Comparison of ENCODE assay signal across 17 cellular contexts in genomic region chr2:1614564-1614963, GRCh38.
DNase-seq lines count a peak whose midpoint lies in the region; ATAC-seq, FAIRE-seq and TF ChIP-seq lines count a peak whose summit lies in the region.
"Had no signal": no experiment of that assay in that cellular context is flagged by ENCODE, and none has a peak within 500 bp of the region (broad histone marks: within the 10 kb centered on the region; RNA-seq: fewer than 3 reads in every experiment).

No MANE protein-coding gene starts in this region.

- H3K27ac ChIP-seq in DOHH2 (ENCODE audit: low read depth, low read length), result no peak overlapping the region
- H3K27ac ChIP-seq: upper lobe of right lung had no signal

- no peaks in the 10 kb centered on the region for H3K9me2 ChIP-seq in DOHH2 (replicated peaks; ENCODE audit: control insufficient read depth, low read length)

- peak overlapping the region; percentile 45 for H3K4me3 ChIP-seq in DOHH2 (ENCODE audit: low read length)
- H3K4me3 ChIP-seq: upper lobe of right lung had no signal

- no peak overlapping the region for H3K4me3 Mint-ChIP-seq in endothelial cell (ENCODE audit: unreplicated experiment)
- H3K4me3 Mint-ChIP-seq: activated naive CD4-positive, alpha-beta T cell treated with anti-CD3 and anti-CD28 coated beads, Interleukin-2, amount 10 ng/mL, durations not matched to agents 7 days and 5 days had no signal

- H3K4me2 ChIP-seq in DOHH2 (ENCODE audit: low read length), result peak overlapping the region; percentile 57

- no peaks in the 10 kb centered on the region for H3K9me3 Mint-ChIP-seq in endothelial cell (ENCODE audit: unreplicated experiment)
- H3K9me3 Mint-ChIP-seq: activated naive CD4-positive, alpha-beta T cell treated with anti-CD3 and anti-CD28 coated beads, Interleukin-2, amount 10 ng/mL, durations not matched to agents 7 days and 5 days had no signal

- FAIRE-seq in D721Med (lab: Jason Lieb, UNC), result no peak
- FAIRE-seq: bronchial epithelial cell, islet of Langerhans had no signal

- H3K36me3 Mint-ChIP-seq in endothelial cell (ENCODE audit: low read depth, unreplicated experiment), result no peaks in the 10 kb centered on the region
- H3K36me3 Mint-ChIP-seq: activated naive CD4-positive, alpha-beta T cell treated with anti-CD3 and anti-CD28 coated beads, Interleukin-2, amount 10 ng/mL, durations not matched to agents 7 days and 5 days had no signal

- no peak for DNase-seq in endothelial cell (ENCODE audit: low spot score)
- no peak for DNase-seq in superior temporal gyrus (ENCODE audit: extremely low spot score)
- DNase-seq in D721Med (ENCODE audit: insufficient read length, low spot score), result no peak
- no peak for DNase-seq in dermis blood vessel endothelial cell
- DNase-seq: activated naive CD4-positive, alpha-beta T cell treated with anti-CD3 and anti-CD28 coated beads, Interleukin-2, amount 10 ng/mL, durations not matched to agents 7 days and 5 days; DMS153; KG1; NCI-H146; NCI-H524; SHP77 treated with DMSO at 0.1 percent for 48 hours had no signal

- H3K79me2 ChIP-seq in DOHH2 (ENCODE audit: control insufficient read depth, low read length), result no peaks in the 10 kb centered on the region

- peaks cover 6% of the 10 kb centered on the region for H3K27me3 Mint-ChIP-seq in endothelial cell (ENCODE audit: unreplicated experiment)
- H3K27me3 Mint-ChIP-seq: activated naive CD4-positive, alpha-beta T cell treated with anti-CD3 and anti-CD28 coated beads, Interleukin-2, amount 10 ng/mL, durations not matched to agents 7 days and 5 days had no signal

- peak; percentile 88 for ATAC-seq in GM19463 (IDR thresholded peaks at IDR 0.05; ENCODE audit: unreplicated experiment)
- ATAC-seq in HG03442 (IDR thresholded peaks at IDR 0.05; ENCODE audit: unreplicated experiment), result peak; percentile 66
- no peak for ATAC-seq in HG03159 (IDR thresholded peaks at IDR 0.05; ENCODE audit: unreplicated experiment)
- ATAC-seq: upper lobe of right lung had no signal

- H3K36me3 ChIP-seq in DOHH2 (ENCODE audit: control insufficient read depth, low read length), result no peaks in the 10 kb centered on the region
- H3K36me3 ChIP-seq: upper lobe of right lung had no signal

- H3K4me1 Mint-ChIP-seq in endothelial cell (ENCODE audit: unreplicated experiment), result peaks cover 10% of the 10 kb centered on the region
- H3K4me1 Mint-ChIP-seq: activated naive CD4-positive, alpha-beta T cell treated with anti-CD3 and anti-CD28 coated beads, Interleukin-2, amount 10 ng/mL, durations not matched to agents 7 days and 5 days had no signal

- H3K27me3 ChIP-seq in DOHH2 (ENCODE audit: control insufficient read depth, low read length), result no peaks in the 10 kb centered on the region
- H3K27me3 ChIP-seq: upper lobe of right lung had no signal

- TF ChIP-seq CTCF in DOHH2 (IDR thresholded peaks at IDR 0.05; ENCODE audit: low read depth, low read length, poor library complexity, severe bottlenecking) (no peak), endothelial cell (IDR thresholded peaks at IDR 0.05; ENCODE audit: unreplicated experiment) (no peak), D721Med (IDR thresholded peaks at IDR 0.05; ENCODE audit: insufficient read depth, missing control alignments) (no peak)

- no peaks in the 10 kb centered on the region for H4K20me1 ChIP-seq in DOHH2 (ENCODE audit: control insufficient read depth, insufficient read depth, low read depth, low read length)

- H3K9me3 ChIP-seq in DOHH2 (ENCODE audit: control insufficient read depth, insufficient read depth, low read length), result no peaks in the 10 kb centered on the region
- H3K9me3 ChIP-seq: upper lobe of right lung had no signal

- H3K4me1 ChIP-seq in DOHH2 (ENCODE audit: control insufficient read depth, low read length), result peaks cover 18% of the 10 kb centered on the region
- H3K4me1 ChIP-seq: upper lobe of right lung had no signal

- H3F3A ChIP-seq in DOHH2 (ENCODE audit: control insufficient read depth, insufficient read depth), result no peaks in the 10 kb centered on the region

- H3K27ac Mint-ChIP-seq in endothelial cell (ENCODE audit: unreplicated experiment), result peak overlapping the region; percentile 15
- H3K27ac Mint-ChIP-seq: activated naive CD4-positive, alpha-beta T cell treated with anti-CD3 and anti-CD28 coated beads, Interleukin-2, amount 10 ng/mL, durations not matched to agents 7 days and 5 days had no signal
